8 cellular contexts compared by ENCODE assay signal in the genomic region with DNA sequence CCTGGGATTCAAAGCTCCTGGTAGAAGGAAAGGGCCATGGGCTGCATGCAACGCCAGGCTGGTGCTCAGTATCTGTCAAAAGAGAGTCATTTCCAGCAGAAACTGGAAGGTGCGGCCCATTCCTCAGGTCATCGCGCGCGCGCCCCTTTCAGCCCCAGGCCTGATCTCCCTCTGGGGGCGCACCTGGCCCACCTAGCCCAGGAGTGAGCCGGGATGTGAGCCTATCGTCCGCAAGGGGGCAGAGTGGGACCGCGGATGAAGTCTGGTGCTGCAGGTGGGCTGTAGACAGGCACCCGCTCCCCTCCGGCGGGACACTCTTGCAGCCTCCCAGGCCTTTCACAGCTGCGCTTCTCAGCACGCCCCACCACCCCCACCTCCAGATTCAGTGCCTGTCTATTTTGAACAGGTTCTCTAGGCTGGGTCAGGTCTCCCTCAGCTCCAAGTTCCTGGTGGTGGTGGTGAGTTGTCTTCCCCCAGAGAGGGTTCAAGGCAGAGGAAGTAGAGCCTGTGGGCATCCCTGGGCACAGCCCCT. TPM values are rescaled to one million over a fixed set of nuclear protein-coding genes. Genes with fewer than 3 reads are reported as not detected.
DNase-seq lines count a peak whose midpoint lies in the region; ATAC-seq and TF ChIP-seq lines count a peak whose summit lies in the region.

No MANE protein-coding gene starts in this region.

- no peaks in the 10 kb centered on the region for H3K27me3 ChIP-seq in KMS-11 (ENCODE audit: insufficient read depth, low read depth)
- H3K27me3 ChIP-seq in SJCRH30: no peaks in the 10 kb centered on the region
- H3K27me3 ChIP-seq in uterus: no peaks in the 10 kb centered on the region

- H3K9me3 ChIP-seq in SJCRH30 (replicated peaks) (no peaks in the 10 kb centered on the region), uterus (no peaks in the 10 kb centered on the region)

- no peaks in the 10 kb centered on the region for H3K79me2 ChIP-seq in KMS-11 (ENCODE audit: insufficient read depth, low read depth)

- no peaks in the 10 kb centered on the region for H3K4me1 ChIP-seq in KMS-11 (ENCODE audit: low read depth, poor library complexity, severe bottlenecking)
- H3K4me1 ChIP-seq in SJCRH30: peaks cover 41% of the 10 kb centered on the region
- peaks cover 0 to 12% of the 10 kb centered on the region in 2 donors for H3K4me1 ChIP-seq in uterus

- peak overlapping the region; percentile 54 for H2AFZ ChIP-seq in KMS-11 (ENCODE audit: low read depth)

- H3K27ac ChIP-seq in KMS-11 (no peak overlapping the region), SJCRH30 (no peak overlapping the region), uterus (no peak overlapping the region)

- no peaks in the 10 kb centered on the region for H4K20me1 ChIP-seq in KMS-11 (ENCODE audit: insufficient read depth)

- intact Hi-C loops in posterior vena cava (cut with DNase I) (loop anchor here (2.0 to 10.0 kb wide), 4 partner anchors 51 to 443 kb away; a partner anchor contains a TSS), uterus (cut with DNase I; ENCODE audit: low total_unique reads) (loop anchor here (2.0 to 10.0 kb wide), 3 partner anchors 51 to 343 kb away; no protein-coding TSS in a partner anchor)

- H3K36me3 ChIP-seq in KMS-11 (ENCODE audit: insufficient read depth): no peaks in the 10 kb centered on the region
- no peaks in the 10 kb centered on the region for H3K36me3 ChIP-seq in SJCRH30
- H3K36me3 ChIP-seq in uterus: no peaks in the 10 kb centered on the region

- peak in 1 of 2 donors; percentile 20 for TF ChIP-seq POLR2A in uterus (IDR thresholded peaks at IDR 0.05)

- H3K4me3 ChIP-seq in KMS-11 (IDR thresholded peaks at IDR 0.05; ENCODE audit: insufficient read depth, low read depth, low read length) (no peak overlapping the region), SJCRH30 (no peak overlapping the region), uterus (no peak overlapping the region)

- DNase-seq in COLO829 (ENCODE audit: low spot score): peak; percentile 86
- DNase-seq in SJCRH30: peak; percentile 71 to 89
- DNase-seq in activated gamma-delta T cell treated with Interleukin-2 at 50 U/mL for 16 hours: peak; percentile 89
- DNase-seq in glomerular visceral epithelial cell (ENCODE audit: extremely low spot score): peak; percentile 75
- DNase-seq in posterior vena cava (ENCODE audit: low spot score): peak; percentile 88
- DNase-seq in uterus: peak; percentile 79 to 80

- peak; percentile 86 for ATAC-seq in GM21515 (IDR thresholded peaks at IDR 0.05; ENCODE audit: unreplicated experiment)

- no peak overlapping the region for H3K9ac ChIP-seq in KMS-11

- TF ChIP-seq CTCF in KMS-11 (conservative IDR thresholded peaks at IDR 0.05; ENCODE audit: low read depth, low read length) (peak; percentile 81), uterus (IDR thresholded peaks at IDR 0.05) (peak; percentile 95 to 97 (median 96))

- H3K4me2 ChIP-seq in KMS-11: peak overlapping the region; percentile 25; the same call in 1 of the 2 replicates

RNA-seq across cellular contexts. Expression of a gene that starts 5.8 kb away (rescaled TPM):
- 1,784 and 1,861 TPM in 2 replicates for total RNA-seq in SJCRH30 (2014; rRNA removed; shearing (Covaris generic))
- total RNA-seq in posterior vena cava (100 to 1,000 TPM; 657 to 687 TPM), uterus (1,000 to 10,000 TPM in 3 of 4 donors, 100 to 1,000 TPM in 1; 696 to 2,362 (median 1,238) TPM)

RNA-seq across cellular contexts. Expression of a gene that starts 18.2 kb away (rescaled TPM):
- total RNA-seq in SJCRH30 (2014; rRNA removed; shearing (Covaris generic)): 24.5 and 26.2 TPM in 2 replicates
- 10 to 100 TPM; 11.8 to 12.3 TPM for total RNA-seq in posterior vena cava
- 10 to 100 TPM in 2 of 4 donors, 1 to 10 TPM in 1, not detected in 1; 1.3 to 19.0 (median 12.4) TPM for total RNA-seq in uterus

RNA-seq across cellular contexts. Expression of a gene that starts 26.6 kb away (rescaled TPM):
- 9.6 and 10.8 TPM in 2 replicates for total RNA-seq in SJCRH30 (2014; rRNA removed; shearing (Covaris generic))
- 10 to 100 TPM in 1 of 2 donors, 1 to 10 TPM in 1; 8.4 to 18.6 TPM for total RNA-seq in posterior vena cava
- 10 to 100 TPM in 2 of 4 donors, 1 to 10 TPM in 2; 1.8 to 16.6 (median 10.5) TPM for total RNA-seq in uterus

RNA-seq across cellular contexts. Expression of a gene that starts 27.7 kb away (rescaled TPM):
- total RNA-seq in SJCRH30 (2014; rRNA removed; shearing (Covaris generic)): 11.2 and 13.0 TPM in 2 replicates
- total RNA-seq in posterior vena cava (10 to 100 TPM; 21.0 to 32.7 TPM), uterus (10 to 100 TPM; 15.6 to 52.4 (median 39.6) TPM)

RNA-seq across cellular contexts. Expression of a gene that starts 34.3 kb away (rescaled TPM):
- 178 and 186 TPM in 2 replicates for total RNA-seq in SJCRH30 (2014; rRNA removed; shearing (Covaris generic))
- 10 to 100 TPM; 48.9 to 53.2 TPM for total RNA-seq in posterior vena cava
- total RNA-seq in uterus: 100 to 1,000 TPM in 2 of 4 donors, 10 to 100 TPM in 2; 39.7 to 261 (median 159) TPM
